Comparison of ENCODE assay signal across 14 cellular contexts in genomic region chr1:221868894-221869293, GRCh38.
DNase-seq lines count a peak whose midpoint lies in the region; ATAC-seq lines count a peak whose summit lies in the region.
"Had no signal": no experiment of that assay in that cellular context is flagged by ENCODE, and none has a peak within 500 bp of the region (broad histone marks: within the 10 kb centered on the region; RNA-seq: fewer than 3 reads in every experiment).

No MANE protein-coding gene starts in this region.

- DNase-seq in COLO829 (ENCODE audit: low spot score) (peak; percentile 16), LHCN-M2 (ENCODE audit: low read depth) (peak; percentile 85), astrocyte of the hippocampus (ENCODE audit: low read depth, low spot score) (peak; percentile 58), kidney glomerular epithelial cell (lab: John Stamatoyannopoulos, UW) (peak; percentile 27), anterior cingulate cortex (lab: John Stamatoyannopoulos, UW) (no peak), cerebellar nuclear complex (lab: John Stamatoyannopoulos, UW) (no peak), NCI-H187 treated with DMSO at 0.1 percent for 48 hours (lab: John Stamatoyannopoulos, UW) (no peak)
- DNase-seq: activated CD4-positive, alpha-beta T cell treated with anti-CD3 and anti-CD28 coated beads, Interleukin-2, amount 10 ng/mL, durations not matched to agents 24 days and 14 days; activated naive CD4-positive, alpha-beta T cell treated with anti-CD3 and anti-CD28 coated beads, Interleukin-2, amount 50 U/mL, for 16 hours; CD8-positive, alpha-beta T cell; effector memory CD8-positive, alpha-beta T cell; right lobe of liver; upper lobe of right lung had no signal

- no peak for ATAC-seq in GM21576 (IDR thresholded peaks at IDR 0.05; ENCODE audit: unreplicated experiment)
- ATAC-seq: CD8-positive, alpha-beta T cell; effector memory CD8-positive, alpha-beta T cell; right lobe of liver; upper lobe of right lung had no signal

Comparison
In these comparisons a context has a peak if more than half of its experiments do, and no peak if none do; other contexts are left out.
1. DNase-seq: peak in COLO829 (single experiment), LHCN-M2 (single experiment), astrocyte of the hippocampus (single experiment) and kidney glomerular epithelial cell (single experiment); none in anterior cingulate cortex (0 of 58), cerebellar nuclear complex (0 of 2) and NCI-H187 treated with DMSO at 0.1 percent for 48 hours (single experiment).